9 cellular contexts compared by ENCODE assay signal in the genomic region with DNA sequence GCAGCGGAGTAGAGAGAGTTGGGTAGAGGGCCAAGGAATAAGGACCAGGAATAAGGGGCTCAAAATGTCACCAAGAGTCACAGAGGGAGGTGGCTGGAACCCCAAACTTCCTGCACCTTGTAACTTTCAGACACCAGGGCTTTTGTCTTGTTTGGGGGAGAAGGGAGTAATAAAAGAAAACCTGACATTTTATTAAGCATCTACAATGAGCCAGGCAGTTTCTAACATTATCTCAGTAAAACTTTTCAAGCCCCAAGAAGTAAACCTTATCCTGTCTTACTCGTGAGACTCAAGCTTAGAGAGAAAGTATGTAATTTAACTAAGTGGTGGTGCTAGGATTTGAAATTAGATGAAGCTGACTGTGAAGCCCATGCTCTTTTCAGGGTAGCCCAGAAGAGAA. TPM values are rescaled to one million over a fixed set of nuclear protein-coding genes. Genes with fewer than 3 reads are reported as not detected.
DNase-seq lines count a peak whose midpoint lies in the region; ATAC-seq, FAIRE-seq and TF ChIP-seq lines count a peak whose summit lies in the region.
"Had no signal": no experiment of that assay in that cellular context is flagged by ENCODE, and none has a peak within 500 bp of the region (broad histone marks: within the 10 kb centered on the region; RNA-seq: fewer than 3 reads in every experiment).

No MANE protein-coding gene starts in this region.

- 93% methylated on average over 2 of the region's 2 CpGs for WGBS in HepG2 (ENCODE audit: low lambda C conversion rate)

- in situ Hi-C loops in HepG2 (cut with HindIII; ENCODE audit: extremely low pct_ligation_motif_present, low pct_unique_long_range_greater_than_20kb), result loop anchor here (5.0 kb wide), 1 partner anchor 487 kb away; no protein-coding TSS in a partner anchor

- H3K9me3 ChIP-seq in HepG2 (ENCODE audit: low read length) (no peaks in the 10 kb centered on the region), subcutaneous abdominal adipose tissue (ENCODE audit: control insufficient read depth in 5 of 5, low read length in 5 of 5) (no peaks in the 10 kb centered on the region)

- peaks cover 30% of the 10 kb centered on the region for H3K79me2 ChIP-seq in HepG2 (ENCODE audit: insufficient read depth, low read length)

- peak overlapping the region in 1 of 3 experiments; percentile 2; a peak in 1 of 6 replicates for H3K4me3 ChIP-seq in HepG2 (replicated peaks in 1 of 3; ENCODE audit: insufficient read depth in 1 of 3, low read depth in 2 of 3, low read length in 3 of 3)
- peak overlapping the region in 2 of 5 donors; percentile 67 to 68 for H3K4me3 ChIP-seq in subcutaneous abdominal adipose tissue (ENCODE audit: low read depth in 1 of 5, low read length in 5 of 5)

- TF ChIP-seq POLR2A in HepG2 (IDR thresholded peaks at IDR 0.05; ENCODE audit: insufficient read depth in 1 of 2, low read depth in 2 of 2, low read length in 2 of 2), result no peak

- H3K4me1 Mint-ChIP-seq in activated CD4-positive, alpha-beta T cell treated with anti-CD3 and anti-CD28 coated beads, Interleukin-2, amount 10 ng/mL, durations not matched to agents 24 days and 14 days, result peaks cover 47% of the 10 kb centered on the region
- peaks cover 49% of the 10 kb centered on the region for H3K4me1 Mint-ChIP-seq in activated naive CD8-positive, alpha-beta T cell treated with anti-CD3 and anti-CD28 coated beads, Interleukin-2, amount 10 ng/mL, durations not matched to agents 7 days and 5 days

- H3K4me2 ChIP-seq in HepG2 (ENCODE audit: low read depth, low read length), result peak overlapping the region; percentile 93

- intact Hi-C loops in activated CD4-positive, alpha-beta T cell treated with anti-CD3 and anti-CD28 coated beads, Interleukin-2, amount 10 ng/mL, durations not matched to agents 24 days and 14 days (cut with micrococcal nuclease), result loop anchor here (5.0 kb wide), 5 partner anchors 163 to 1428 kb away; a partner anchor contains a TSS
- intact Hi-C loops in HepG2 (cut with micrococcal nuclease; ENCODE audit: unreplicated experiment), result loop anchor here (5.0 kb wide), 1 partner anchor 177 kb away; a partner anchor contains a TSS

- TF ChIP-seq CTCF in HepG2 (CRISPR knock-in tag; IDR thresholded peaks at IDR 0.05), result no peak

- H3K27me3 ChIP-seq in HepG2 (ENCODE audit: control insufficient read depth in 1 of 2, insufficient read depth in 2 of 2, low read length in 2 of 2), result no peaks in the 10 kb centered on the region; a peak in 1 of 5 replicates
- no peaks in the 10 kb centered on the region for H3K27me3 ChIP-seq in subcutaneous abdominal adipose tissue (ENCODE audit: control insufficient read depth in 5 of 5, insufficient read depth in 4 of 5, low read length in 5 of 5)

- H2AFZ ChIP-seq in HepG2 (ENCODE audit: low read length), result no peak overlapping the region

- TF ChIP-seq EP300 in HepG2 (IDR thresholded peaks at IDR 0.05; ENCODE audit: low read depth in 2 of 2, low read length in 2 of 2), result no peak
- TF ChIP-seq EP300 in HepG2 (CRISPR knock-in tag; IDR thresholded peaks at IDR 0.05; ENCODE audit: borderline replicate concordance), result no peak

- no peaks in the 10 kb centered on the region; the same call in 1 of the 2 replicates for H4K20me1 ChIP-seq in HepG2 (ENCODE audit: insufficient read depth, low read length)

- H3K9ac ChIP-seq in HepG2 (ENCODE audit: insufficient read depth, low read depth, low read length), result peak overlapping the region; percentile 90; the same call in 1 of the 2 replicates
- peak overlapping the region in 2 of 5 donors; percentile 45 to 54 for H3K9ac ChIP-seq in subcutaneous abdominal adipose tissue (ENCODE audit: low read length in 5 of 5)

- H3K4me1 ChIP-seq in HepG2 (ENCODE audit: insufficient read depth, low read length), result peaks cover 46% of the 10 kb centered on the region
- H3K4me1 ChIP-seq in subcutaneous abdominal adipose tissue (ENCODE audit: control insufficient read depth in 5 of 5, insufficient read depth in 5 of 5, low read length in 5 of 5), result peaks cover 9 to 47% (median 43%) of the 10 kb centered on the region in 5 donors

- H3K36me3 ChIP-seq in HepG2 (replicated peaks in 1 of 2; ENCODE audit: control insufficient read depth in 1 of 2, insufficient read depth in 2 of 2, low read length in 2 of 2) (peaks cover 5 to 29% of the 10 kb centered on the region in 2 experiments), subcutaneous abdominal adipose tissue (ENCODE audit: control insufficient read depth in 5 of 5, insufficient read depth in 5 of 5, low read length in 5 of 5) (peaks cover 4 to 25% (median 24%) of the 10 kb centered on the region in 5 donors)

- H3K27me3 Mint-ChIP-seq in activated CD4-positive, alpha-beta T cell treated with anti-CD3 and anti-CD28 coated beads, Interleukin-2, amount 10 ng/mL, durations not matched to agents 24 days and 14 days, result no peaks in the 10 kb centered on the region
- H3K27me3 Mint-ChIP-seq in activated naive CD8-positive, alpha-beta T cell treated with anti-CD3 and anti-CD28 coated beads, Interleukin-2, amount 10 ng/mL, durations not matched to agents 7 days and 5 days, result peaks cover 3% of the 10 kb centered on the region

- H3K27ac Mint-ChIP-seq in activated CD4-positive, alpha-beta T cell treated with anti-CD3 and anti-CD28 coated beads, Interleukin-2, amount 10 ng/mL, durations not matched to agents 24 days and 14 days, result peak overlapping the region; percentile 66
- no peak overlapping the region for H3K27ac Mint-ChIP-seq in activated naive CD8-positive, alpha-beta T cell treated with anti-CD3 and anti-CD28 coated beads, Interleukin-2, amount 10 ng/mL, durations not matched to agents 7 days and 5 days

- CTCF ChIA-PET in HepG2 (lab: Yijun Ruan, JAX; ENCODE audit: low intra/inter-chr PET ratio, low total read pairs), result no interaction called here

- TF ChIP-seq RAD21 in HepG2 (CRISPR knock-in tag; IDR thresholded peaks at IDR 0.05), result no peak

- no peak for DNase-seq in activated CD4-positive, alpha-beta T cell treated with anti-CD3 and anti-CD28 coated beads, Interleukin-2, amount 10 ng/mL, durations not matched to agents 24 days and 14 days
- no peak for DNase-seq in activated CD4-positive, alpha-beta T cell treated with anti-CD3 and anti-CD28 coated beads, Interleukin-2, amount 50 U/mL, for 1 hour
- no peak for DNase-seq in activated naive CD8-positive, alpha-beta T cell treated with anti-CD3 and anti-CD28 coated beads, Interleukin-2, amount 10 ng/mL, durations not matched to agents 7 days and 5 days
- DNase-seq in HepG2 (ENCODE audit: low spot score) (no peak), DMS79 treated with DMSO at 0.1 percent for 48 hours (lab: John Stamatoyannopoulos, UW) (no peak)
- DNase-seq: ACHN had no signal

- ATAC-seq in activated naive CD8-positive, alpha-beta T cell treated with anti-CD3 and anti-CD28 coated beads, Interleukin-2, amount 10 ng/mL, durations not matched to agents 7 days and 5 days (ENCODE audit: low read depth), result no peak
- ATAC-seq in HepG2 (no peak), GM21528 (IDR thresholded peaks at IDR 0.05; ENCODE audit: low FRiP score, unreplicated experiment) (no peak), GM19351 (IDR thresholded peaks at IDR 0.05; ENCODE audit: unreplicated experiment) (no peak)

- no TSS peak for BruUV-seq in HepG2 (replicated peaks; lab: Mats Ljungman, UMichigan)

- H3K9me3 Mint-ChIP-seq in activated CD4-positive, alpha-beta T cell treated with anti-CD3 and anti-CD28 coated beads, Interleukin-2, amount 10 ng/mL, durations not matched to agents 24 days and 14 days, result no peaks in the 10 kb centered on the region
- no peaks in the 10 kb centered on the region for H3K9me3 Mint-ChIP-seq in activated naive CD8-positive, alpha-beta T cell treated with anti-CD3 and anti-CD28 coated beads, Interleukin-2, amount 10 ng/mL, durations not matched to agents 7 days and 5 days

- H3K27ac ChIP-seq in HepG2 (ENCODE audit: extremely low read length, insufficient read depth, low read length) (peak overlapping the region; percentile 96), subcutaneous abdominal adipose tissue (ENCODE audit: low read depth, low read length) (peak overlapping the region; percentile 76)

- no peak for FAIRE-seq in HepG2 (lab: Jason Lieb, UNC)

- peaks cover 24% of the 10 kb centered on the region for H3K36me3 Mint-ChIP-seq in activated CD4-positive, alpha-beta T cell treated with anti-CD3 and anti-CD28 coated beads, Interleukin-2, amount 10 ng/mL, durations not matched to agents 24 days and 14 days (ENCODE audit: low read depth)
- H3K36me3 Mint-ChIP-seq in activated naive CD8-positive, alpha-beta T cell treated with anti-CD3 and anti-CD28 coated beads, Interleukin-2, amount 10 ng/mL, durations not matched to agents 7 days and 5 days, result peaks cover 14% of the 10 kb centered on the region

- H3K4me3 Mint-ChIP-seq in activated CD4-positive, alpha-beta T cell treated with anti-CD3 and anti-CD28 coated beads, Interleukin-2, amount 10 ng/mL, durations not matched to agents 24 days and 14 days, result peak overlapping the region; percentile 81
- H3K4me3 Mint-ChIP-seq in activated naive CD8-positive, alpha-beta T cell treated with anti-CD3 and anti-CD28 coated beads, Interleukin-2, amount 10 ng/mL, durations not matched to agents 7 days and 5 days, result peak overlapping the region; percentile 82

- POLR2A ChIA-PET in activated naive CD8-positive, alpha-beta T cell treated with anti-CD3 and anti-CD28 coated beads, Interleukin-2, amount 10 ng/mL, durations not matched to agents 7 days and 5 days (lab: Charles Lee), result interaction anchor here (0.5 to 3.5 kb wide), 7 partner anchors 116 to 187 kb away, joined by 3 to 32 read pairs (median 6); a partner anchor contains a TSS
- POLR2A ChIA-PET in HepG2 (lab: Yijun Ruan, JAX), result interaction anchor here (1.1 to 3.5 kb wide), 10 partner anchors 9 to 178 kb away, joined by 3 to 34 read pairs (median 4); a partner anchor contains a TSS

RNA-seq across cellular contexts. Expression of a gene that starts 0.8 kb away (rescaled TPM):
- total RNA-seq in activated CD4-positive, alpha-beta T cell treated with anti-CD3 and anti-CD28 coated beads, Interleukin-2, amount 10 ng/mL, durations not matched to agents 24 days and 14 days, result 84.2 and 89.0 TPM in 2 replicates
- total RNA-seq in activated naive CD8-positive, alpha-beta T cell treated with anti-CD3 and anti-CD28 coated beads, Interleukin-2, amount 10 ng/mL, durations not matched to agents 7 days and 5 days, result 10 to 100 TPM; 50.5 to 50.8 TPM
- 62.5 and 67.7 TPM in 2 replicates for total RNA-seq in HepG2 (2016; rRNA removed; fragmentation: Illumina TruSeq; extraction: Trizol)
- 6.9 and 7.8 TPM in 2 replicates for total RNA-seq in HepG2 (2016; cell fraction: cytosol; rRNA removed; fragmentation: Illumina TruSeq; extraction: Trizol; ENCODE audit: low read depth)
- 61.5 and 62.9 TPM in 2 replicates for total RNA-seq in HepG2 (2016; cell fraction: insoluble cytoplasmic fraction; rRNA removed; fragmentation: Illumina TruSeq; extraction: Trizol)
- total RNA-seq in HepG2 (2016; cell fraction: membrane; rRNA removed; fragmentation: Illumina TruSeq; extraction: Trizol), result 27.9 and 28.2 TPM in 2 replicates
- total RNA-seq in HepG2 (2016; cell fraction: nucleus; rRNA removed; fragmentation: Illumina TruSeq; extraction: Trizol), result 54.7 and 66.1 TPM in 2 replicates
- polyA plus RNA-seq in HepG2 (2011; rRNA removed), result 50.0 and 65.1 TPM in 2 replicates
- polyA plus RNA-seq in HepG2 (2011; cell fraction: cytosol; rRNA removed), result 31.7 and 35.5 TPM in 2 replicates
- 74.1 and 81.5 TPM in 2 replicates for polyA plus RNA-seq in HepG2 (2011; cell fraction: nucleus; rRNA removed)
- 31.8 and 52.5 TPM in 2 replicates for polyA plus RNA-seq in HepG2 (2012)
- polyA plus RNA-seq in HepG2 (2016; cell fraction: cytosol; fragmentation: Illumina TruSeq; extraction: Trizol; ENCODE audit: low read depth), result 1.6 and 1.8 TPM in 2 replicates
- polyA plus RNA-seq in HepG2 (2016; cell fraction: insoluble cytoplasmic fraction; fragmentation: Illumina TruSeq; extraction: Trizol; ENCODE audit: low read depth), result 34.7 and 37.2 TPM in 2 replicates
- polyA plus RNA-seq in HepG2 (2016; cell fraction: membrane; fragmentation: Illumina TruSeq; extraction: Trizol; ENCODE audit: low read depth), result 7.7 and 8.4 TPM in 2 replicates
- 96.4 and 106 TPM in 2 replicates for polyA plus RNA-seq in HepG2 (2016; cell fraction: nucleus; fragmentation: Illumina TruSeq; extraction: Trizol; ENCODE audit: insufficient read depth, low read depth)
- polyA minus RNA-seq in HepG2 (2011; rRNA and poly(A)+ RNA removed; ENCODE audit: low replicate concordance), result 196 and 302 TPM in 2 replicates
- 39.7 and 42.2 TPM in 2 replicates for polyA minus RNA-seq in HepG2 (2011; cell fraction: cytosol; rRNA and poly(A)+ RNA removed)
- 68.5 and 69.2 TPM in 2 replicates for polyA minus RNA-seq in HepG2 (2011; cell fraction: nucleus; rRNA and poly(A)+ RNA removed)

RNA-seq across cellular contexts. Expression of a gene that starts 27.1 kb away (rescaled TPM):
- total RNA-seq in activated CD4-positive, alpha-beta T cell treated with anti-CD3 and anti-CD28 coated beads, Interleukin-2, amount 10 ng/mL, durations not matched to agents 24 days and 14 days, result 0.80 and 0.91 TPM in 2 replicates
- under 1 TPM; 0.47 to 0.60 TPM for total RNA-seq in activated naive CD8-positive, alpha-beta T cell treated with anti-CD3 and anti-CD28 coated beads, Interleukin-2, amount 10 ng/mL, durations not matched to agents 7 days and 5 days
- not detected in 2 replicates for total RNA-seq in HepG2 (2016; rRNA removed; fragmentation: Illumina TruSeq; extraction: Trizol)
- total RNA-seq in HepG2 (2016; cell fraction: cytosol; rRNA removed; fragmentation: Illumina TruSeq; extraction: Trizol; ENCODE audit: low read depth), result not detected in 2 replicates
- total RNA-seq in HepG2 (2016; cell fraction: insoluble cytoplasmic fraction; rRNA removed; fragmentation: Illumina TruSeq; extraction: Trizol), result not detected in 2 replicates
- 0.03 and 0.06 TPM in 2 replicates for total RNA-seq in HepG2 (2016; cell fraction: membrane; rRNA removed; fragmentation: Illumina TruSeq; extraction: Trizol)
- not detected in 2 replicates for total RNA-seq in HepG2 (2016; cell fraction: nucleus; rRNA removed; fragmentation: Illumina TruSeq; extraction: Trizol)
- polyA plus RNA-seq in HepG2 (2011; rRNA removed), result not detected in 2 replicates
- polyA plus RNA-seq in HepG2 (2011; cell fraction: cytosol; rRNA removed), result not detected in 2 replicates
- 0.03 TPM in 1 of 2 replicates, not detected in the other for polyA plus RNA-seq in HepG2 (2011; cell fraction: nucleus; rRNA removed)
- polyA plus RNA-seq in HepG2 (2012), result not detected in 2 replicates
- not detected in 2 replicates for polyA plus RNA-seq in HepG2 (2016; cell fraction: cytosol; fragmentation: Illumina TruSeq; extraction: Trizol; ENCODE audit: low read depth)
- not detected in 2 replicates for polyA plus RNA-seq in HepG2 (2016; cell fraction: insoluble cytoplasmic fraction; fragmentation: Illumina TruSeq; extraction: Trizol; ENCODE audit: low read depth)
- polyA plus RNA-seq in HepG2 (2016; cell fraction: membrane; fragmentation: Illumina TruSeq; extraction: Trizol; ENCODE audit: low read depth), result not detected in 2 replicates
- polyA plus RNA-seq in HepG2 (2016; cell fraction: nucleus; fragmentation: Illumina TruSeq; extraction: Trizol; ENCODE audit: insufficient read depth, low read depth), result not detected in 2 replicates
- 0.06 TPM in 1 of 2 replicates, not detected in the other for polyA minus RNA-seq in HepG2 (2011; rRNA and poly(A)+ RNA removed; ENCODE audit: low replicate concordance)
- polyA minus RNA-seq in HepG2 (2011; cell fraction: cytosol; rRNA and poly(A)+ RNA removed), result not detected in 2 replicates
- polyA minus RNA-seq in HepG2 (2011; cell fraction: nucleus; rRNA and poly(A)+ RNA removed), result 0.13 TPM in 1 of 2 replicates, not detected in the other
